ENCODE assay signal across 1 cellular context in the genomic region with DNA sequence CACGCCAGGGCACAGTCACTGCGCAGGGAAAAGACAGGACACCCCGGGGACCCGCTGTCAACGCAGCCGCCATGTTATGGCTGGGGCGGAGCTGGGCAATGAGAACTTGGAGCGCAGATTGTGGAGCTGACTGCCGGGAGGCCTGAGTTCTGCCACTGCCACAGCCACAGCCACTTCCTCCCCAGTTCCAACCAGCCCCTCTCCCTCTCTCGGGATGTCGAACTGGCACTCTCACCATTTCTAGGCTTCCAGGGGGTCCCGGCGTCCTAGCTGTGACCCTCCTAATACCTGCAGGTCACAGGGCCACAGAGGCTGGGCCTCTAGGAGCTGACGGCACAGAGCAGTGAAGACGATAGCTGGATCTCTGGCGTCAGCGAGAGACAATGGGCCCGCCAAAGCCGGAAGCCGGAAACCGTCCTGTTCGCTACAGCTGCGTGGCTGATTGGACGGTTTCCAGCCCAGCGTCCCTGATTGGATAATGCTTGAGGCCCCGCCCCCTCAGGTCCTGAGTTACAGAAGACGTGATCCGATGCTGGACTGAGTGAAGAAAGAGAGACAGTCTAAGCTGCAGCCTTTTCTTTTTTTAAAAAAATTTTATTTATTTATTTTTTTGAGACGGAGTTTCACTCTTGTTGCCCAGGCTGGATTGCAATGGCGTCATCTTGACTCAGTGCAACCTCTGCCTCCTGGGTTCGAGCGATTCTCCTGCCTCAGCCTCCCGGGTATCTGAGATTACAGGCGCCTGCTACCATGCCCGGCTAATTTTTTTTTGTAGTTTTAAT.
TF ChIP-seq lines count a peak whose summit lies in the region.

Gene ZNF506 (minus strand): TSS at position 385 of the 782 bp plus-strand sequence. CDS start 147 bp downstream, at position 238.

TF ChIP-seq in HEK293, 187 proteins besides CTCF, POLR2A, EP300 and RAD21 (continued from another document and continues in another):
- TF ChIP-seq, protein P1, sequence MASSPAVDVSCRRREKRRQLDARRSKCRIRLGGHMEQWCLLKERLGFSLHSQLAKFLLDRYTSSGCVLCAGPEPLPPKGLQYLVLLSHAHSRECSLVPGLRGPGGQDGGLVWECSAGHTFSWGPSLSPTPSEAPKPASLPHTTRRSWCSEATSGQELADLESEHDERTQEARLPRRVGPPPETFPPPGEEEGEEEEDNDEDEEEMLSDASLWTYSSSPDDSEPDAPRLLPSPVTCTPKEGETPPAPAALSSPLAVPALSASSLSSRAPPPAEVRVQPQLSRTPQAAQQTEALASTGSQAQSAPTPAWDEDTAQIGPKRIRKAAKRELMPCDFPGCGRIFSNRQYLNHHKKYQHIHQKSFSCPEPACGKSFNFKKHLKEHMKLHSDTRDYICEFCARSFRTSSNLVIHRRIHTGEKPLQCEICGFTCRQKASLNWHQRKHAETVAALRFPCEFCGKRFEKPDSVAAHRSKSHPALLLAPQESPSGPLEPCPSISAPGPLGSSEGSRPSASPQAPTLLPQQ (tag by site-specific recombination; IDR thresholded peaks at IDR 0.05), result peak; percentile 75
- TF ChIP-seq ZBTB17 (tag by site-specific recombination; IDR thresholded peaks at IDR 0.05) (peak; percentile 91), ZNF175 (tag by site-specific recombination; IDR thresholded peaks at IDR 0.05) (no peak), ZBTB21 (tag by site-specific recombination; IDR thresholded peaks at IDR 0.05) (peak; percentile 87), ZNF280D (tag by site-specific recombination; IDR thresholded peaks at IDR 0.05) (peak; percentile 45; the same call in 1 of the 2 replicates), YY2 (tag by site-specific recombination; IDR thresholded peaks at IDR 0.05) (peak; percentile 58), SP3 (tag by site-specific recombination; IDR thresholded peaks at IDR 0.05) (peak; percentile 51), ZNF2 (tag by site-specific recombination; IDR thresholded peaks at IDR 0.05) (peak; percentile 60; the same call in 1 of the 2 replicates), ZNF121 (tag by site-specific recombination; IDR thresholded peaks at IDR 0.05) (0 out of 2 replicates have a peak, but pooled peaks have one; percentile 32), ZBTB20 (tag by site-specific recombination; IDR thresholded peaks at IDR 0.05) (0 out of 2 replicates have a peak, but pooled peaks have one; percentile 27), TRIM28 (IDR thresholded peaks at IDR 0.05; ENCODE audit: borderline replicate concordance, low read length) (peak; percentile 41; the same call in 1 of the 2 replicates), ZNF629 (tag by site-specific recombination; IDR thresholded peaks at IDR 0.05) (peak; percentile 90), ZNF600 (tag by site-specific recombination; IDR thresholded peaks at IDR 0.05) (peak; percentile 94), ZNF76 (tag by site-specific recombination; IDR thresholded peaks at IDR 0.05; ENCODE audit: borderline replicate concordance, low read depth) (peak; percentile 71; the same call in 1 of the 2 replicates), YY1 (tag by site-specific recombination; IDR thresholded peaks at IDR 0.05) (peak; percentile 63; the same call in 1 of the 2 replicates), ZNF514 (tag by site-specific recombination; IDR thresholded peaks at IDR 0.05) (no peak), ZNF202 (tag by site-specific recombination; IDR thresholded peaks at IDR 0.05; ENCODE audit: borderline replicate concordance) (no peak), SP7 (tag by site-specific recombination; IDR thresholded peaks at IDR 0.05) (peak; percentile 58; the same call in 1 of the 2 replicates), ZBTB6 (tag by site-specific recombination; IDR thresholded peaks at IDR 0.05) (peak; percentile 66; the same call in 1 of the 2 replicates), ZFP37 (tag by site-specific recombination; IDR thresholded peaks at IDR 0.05) (no peak), ZNF239 (tag by site-specific recombination; IDR thresholded peaks at IDR 0.05) (no peak), ZNF660 (tag by site-specific recombination; IDR thresholded peaks at IDR 0.05) (peak; percentile 62; the same call in 1 of the 2 replicates), ZNF335 (tag by site-specific recombination; conservative IDR thresholded peaks at IDR 0.05) (peak; percentile 94), SETDB1 (IDR thresholded peaks at IDR 0.05; ENCODE audit: insufficient read length, low read length) (peak; percentile 14)
- TF ChIP-seq, protein P2, sequence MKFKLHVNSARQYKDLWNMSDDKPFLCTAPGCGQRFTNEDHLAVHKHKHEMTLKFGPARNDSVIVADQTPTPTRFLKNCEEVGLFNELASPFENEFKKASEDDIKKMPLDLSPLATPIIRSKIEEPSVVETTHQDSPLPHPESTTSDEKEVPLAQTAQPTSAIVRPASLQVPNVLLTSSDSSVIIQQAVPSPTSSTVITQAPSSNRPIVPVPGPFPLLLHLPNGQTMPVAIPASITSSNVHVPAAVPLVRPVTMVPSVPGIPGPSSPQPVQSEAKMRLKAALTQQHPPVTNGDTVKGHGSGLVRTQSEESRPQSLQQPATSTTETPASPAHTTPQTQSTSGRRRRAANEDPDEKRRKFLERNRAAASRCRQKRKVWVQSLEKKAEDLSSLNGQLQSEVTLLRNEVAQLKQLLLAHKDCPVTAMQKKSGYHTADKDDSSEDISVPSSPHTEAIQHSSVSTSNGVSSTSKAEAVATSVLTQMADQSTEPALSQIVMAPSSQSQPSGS (tag by site-specific recombination; IDR thresholded peaks at IDR 0.05; ENCODE audit: low read depth), result peak; percentile 13; the same call in 1 of the 2 replicates
- TF ChIP-seq, protein P3, sequence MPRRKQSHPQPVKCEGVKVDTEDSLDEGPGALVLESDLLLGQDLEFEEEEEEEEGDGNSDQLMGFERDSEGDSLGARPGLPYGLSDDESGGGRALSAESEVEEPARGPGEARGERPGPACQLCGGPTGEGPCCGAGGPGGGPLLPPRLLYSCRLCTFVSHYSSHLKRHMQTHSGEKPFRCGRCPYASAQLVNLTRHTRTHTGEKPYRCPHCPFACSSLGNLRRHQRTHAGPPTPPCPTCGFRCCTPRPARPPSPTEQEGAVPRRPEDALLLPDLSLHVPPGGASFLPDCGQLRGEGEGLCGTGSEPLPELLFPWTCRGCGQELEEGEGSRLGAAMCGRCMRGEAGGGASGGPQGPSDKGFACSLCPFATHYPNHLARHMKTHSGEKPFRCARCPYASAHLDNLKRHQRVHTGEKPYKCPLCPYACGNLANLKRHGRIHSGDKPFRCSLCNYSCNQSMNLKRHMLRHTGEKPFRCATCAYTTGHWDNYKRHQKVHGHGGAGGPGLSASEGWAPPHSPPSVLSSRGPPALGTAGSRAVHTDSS (tag by site-specific recombination; IDR thresholded peaks at IDR 0.05), result no peak
- TF ChIP-seq, protein P4, sequence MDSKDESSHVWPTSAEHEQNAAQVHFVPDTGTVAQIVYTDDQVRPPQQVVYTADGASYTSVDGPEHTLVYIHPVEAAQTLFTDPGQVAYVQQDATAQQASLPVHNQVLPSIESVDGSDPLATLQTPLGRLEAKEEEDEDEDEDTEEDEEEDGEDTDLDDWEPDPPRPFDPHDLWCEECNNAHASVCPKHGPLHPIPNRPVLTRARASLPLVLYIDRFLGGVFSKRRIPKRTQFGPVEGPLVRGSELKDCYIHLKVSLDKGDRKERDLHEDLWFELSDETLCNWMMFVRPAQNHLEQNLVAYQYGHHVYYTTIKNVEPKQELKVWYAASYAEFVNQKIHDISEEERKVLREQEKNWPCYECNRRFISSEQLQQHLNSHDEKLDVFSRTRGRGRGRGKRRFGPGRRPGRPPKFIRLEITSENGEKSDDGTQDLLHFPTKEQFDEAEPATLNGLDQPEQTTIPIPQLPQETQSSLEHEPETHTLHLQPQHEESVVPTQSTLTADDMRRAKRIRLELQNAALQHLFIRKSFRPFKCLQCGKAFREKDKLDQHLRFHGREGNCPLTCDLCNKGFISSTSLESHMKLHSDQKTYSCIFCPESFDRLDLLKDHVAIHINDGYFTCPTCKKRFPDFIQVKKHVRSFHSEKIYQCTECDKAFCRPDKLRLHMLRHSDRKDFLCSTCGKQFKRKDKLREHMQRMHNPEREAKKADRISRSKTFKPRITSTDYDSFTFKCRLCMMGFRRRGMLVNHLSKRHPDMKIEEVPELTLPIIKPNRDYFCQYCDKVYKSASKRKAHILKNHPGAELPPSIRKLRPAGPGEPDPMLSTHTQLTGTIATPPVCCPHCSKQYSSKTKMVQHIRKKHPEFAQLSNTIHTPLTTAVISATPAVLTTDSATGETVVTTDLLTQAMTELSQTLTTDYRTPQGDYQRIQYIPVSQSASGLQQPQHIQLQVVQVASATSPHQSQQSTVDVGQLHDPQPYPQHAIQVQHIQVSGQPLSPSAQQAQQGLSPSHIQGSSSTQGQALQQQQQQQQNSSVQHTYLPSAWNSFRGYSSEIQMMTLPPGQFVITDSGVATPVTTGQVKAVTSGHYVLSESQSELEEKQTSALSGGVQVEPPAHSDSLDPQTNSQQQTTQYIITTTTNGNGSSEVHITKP (tag by site-specific recombination; IDR thresholded peaks at IDR 0.05), result peak; percentile 41
- TF ChIP-seq, protein P5, sequence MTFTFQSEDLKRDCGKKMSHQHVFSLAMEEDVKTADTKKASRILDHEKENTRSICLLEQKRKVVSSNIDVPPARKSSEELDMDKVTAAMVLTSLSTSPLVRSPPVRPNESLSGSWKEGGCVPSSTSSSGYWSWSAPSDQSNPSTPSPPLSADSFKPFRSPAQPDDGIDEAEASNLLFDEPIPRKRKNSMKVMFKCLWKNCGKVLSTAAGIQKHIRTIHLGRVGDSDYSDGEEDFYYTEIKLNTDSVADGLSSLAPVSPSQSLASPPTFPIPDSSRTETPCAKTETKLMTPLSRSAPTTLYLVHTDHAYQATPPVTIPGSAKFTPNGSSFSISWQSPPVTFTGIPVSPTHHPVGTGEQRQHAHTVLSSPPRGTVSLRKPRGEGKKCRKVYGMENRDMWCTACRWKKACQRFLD (tag by site-specific recombination; IDR thresholded peaks at IDR 0.05), result no peak
- TF ChIP-seq, protein P6, sequence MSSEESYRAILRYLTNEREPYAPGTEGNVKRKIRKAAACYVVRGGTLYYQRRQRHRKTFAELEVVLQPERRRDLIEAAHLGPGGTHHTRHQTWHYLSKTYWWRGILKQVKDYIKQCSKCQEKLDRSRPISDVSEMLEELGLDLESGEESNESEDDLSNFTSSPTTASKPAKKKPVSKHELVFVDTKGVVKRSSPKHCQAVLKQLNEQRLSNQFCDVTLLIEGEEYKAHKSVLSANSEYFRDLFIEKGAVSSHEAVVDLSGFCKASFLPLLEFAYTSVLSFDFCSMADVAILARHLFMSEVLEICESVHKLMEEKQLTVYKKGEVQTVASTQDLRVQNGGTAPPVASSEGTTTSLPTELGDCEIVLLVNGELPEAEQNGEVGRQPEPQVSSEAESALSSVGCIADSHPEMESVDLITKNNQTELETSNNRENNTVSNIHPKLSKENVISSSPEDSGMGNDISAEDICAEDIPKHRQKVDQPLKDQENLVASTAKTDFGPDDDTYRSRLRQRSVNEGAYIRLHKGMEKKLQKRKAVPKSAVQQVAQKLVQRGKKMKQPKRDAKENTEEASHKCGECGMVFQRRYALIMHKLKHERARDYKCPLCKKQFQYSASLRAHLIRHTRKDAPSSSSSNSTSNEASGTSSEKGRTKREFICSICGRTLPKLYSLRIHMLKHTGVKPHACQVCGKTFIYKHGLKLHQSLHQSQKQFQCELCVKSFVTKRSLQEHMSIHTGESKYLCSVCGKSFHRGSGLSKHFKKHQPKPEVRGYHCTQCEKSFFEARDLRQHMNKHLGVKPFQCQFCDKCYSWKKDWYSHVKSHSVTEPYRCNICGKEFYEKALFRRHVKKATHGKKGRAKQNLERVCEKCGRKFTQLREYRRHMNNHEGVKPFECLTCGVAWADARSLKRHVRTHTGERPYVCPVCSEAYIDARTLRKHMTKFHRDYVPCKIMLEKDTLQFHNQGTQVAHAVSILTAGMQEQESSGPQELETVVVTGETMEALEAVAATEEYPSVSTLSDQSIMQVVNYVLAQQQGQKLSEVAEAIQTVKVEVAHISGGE (tag by site-specific recombination; conservative IDR thresholded peaks at IDR 0.05; ENCODE audit: low read depth), result peak; percentile 80
- TF ChIP-seq, protein P7, sequence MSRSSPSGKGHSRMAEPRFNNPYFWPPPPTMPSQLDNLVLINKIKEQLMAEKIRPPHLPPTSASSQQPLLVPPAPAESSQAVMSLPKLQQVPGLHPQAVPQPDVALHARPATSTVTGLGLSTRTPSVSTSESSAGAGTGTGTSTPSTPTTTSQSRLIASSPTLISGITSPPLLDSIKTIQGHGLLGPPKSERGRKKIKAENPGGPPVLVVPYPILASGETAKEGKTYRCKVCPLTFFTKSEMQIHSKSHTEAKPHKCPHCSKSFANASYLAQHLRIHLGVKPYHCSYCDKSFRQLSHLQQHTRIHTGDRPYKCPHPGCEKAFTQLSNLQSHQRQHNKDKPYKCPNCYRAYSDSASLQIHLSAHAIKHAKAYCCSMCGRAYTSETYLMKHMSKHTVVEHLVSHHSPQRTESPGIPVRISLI (tag by site-specific recombination; IDR thresholded peaks at IDR 0.05), result peak; percentile 91
